Comparison of ENCODE assay signal across 2 cellular contexts in genomic region chr14:23058654-23059504, GRCh38.
TF ChIP-seq lines count a peak whose summit lies in the region.

No MANE protein-coding gene starts in this region.

TF ChIP-seq in GM23338, 12 proteins besides CTCF, POLR2A, EP300 and RAD21:
- no peak for TF ChIP-seq EZH2phosphoT487 (IDR thresholded peaks at IDR 0.05; ENCODE audit: unreplicated experiment)
- no peak for TF ChIP-seq ZNF114 (CRISPR knock-in tag; IDR thresholded peaks at IDR 0.05)
- no peak for TF ChIP-seq EZH2 (IDR thresholded peaks at IDR 0.05; ENCODE audit: low read depth, unreplicated experiment)
- no peak for TF ChIP-seq ZNF331 (CRISPR knock-in tag; IDR thresholded peaks at IDR 0.05; ENCODE audit: low read depth)

TF ChIP-seq in HEK293T, 16 proteins besides CTCF, POLR2A, EP300 and RAD21:
- TF ChIP-seq LEF1 (IDR thresholded peaks at IDR 0.05; ENCODE audit: borderline replicate concordance) (no peak), ELF4 (IDR thresholded peaks at IDR 0.05) (no peak), FOXK2 (IDR thresholded peaks at IDR 0.05) (no peak), L3MBTL2 (conservative IDR thresholded peaks at IDR 0.05) (no peak), SP1 (IDR thresholded peaks at IDR 0.05) (no peak), ARNT (IDR thresholded peaks at IDR 0.05) (no peak), FOXM1 (IDR thresholded peaks at IDR 0.05; ENCODE audit: borderline replicate concordance) (no peak), BHLHE40 (IDR thresholded peaks at IDR 0.05; ENCODE audit: borderline replicate concordance) (no peak)
